8 cellular contexts compared by ENCODE assay signal in the genomic region with DNA sequence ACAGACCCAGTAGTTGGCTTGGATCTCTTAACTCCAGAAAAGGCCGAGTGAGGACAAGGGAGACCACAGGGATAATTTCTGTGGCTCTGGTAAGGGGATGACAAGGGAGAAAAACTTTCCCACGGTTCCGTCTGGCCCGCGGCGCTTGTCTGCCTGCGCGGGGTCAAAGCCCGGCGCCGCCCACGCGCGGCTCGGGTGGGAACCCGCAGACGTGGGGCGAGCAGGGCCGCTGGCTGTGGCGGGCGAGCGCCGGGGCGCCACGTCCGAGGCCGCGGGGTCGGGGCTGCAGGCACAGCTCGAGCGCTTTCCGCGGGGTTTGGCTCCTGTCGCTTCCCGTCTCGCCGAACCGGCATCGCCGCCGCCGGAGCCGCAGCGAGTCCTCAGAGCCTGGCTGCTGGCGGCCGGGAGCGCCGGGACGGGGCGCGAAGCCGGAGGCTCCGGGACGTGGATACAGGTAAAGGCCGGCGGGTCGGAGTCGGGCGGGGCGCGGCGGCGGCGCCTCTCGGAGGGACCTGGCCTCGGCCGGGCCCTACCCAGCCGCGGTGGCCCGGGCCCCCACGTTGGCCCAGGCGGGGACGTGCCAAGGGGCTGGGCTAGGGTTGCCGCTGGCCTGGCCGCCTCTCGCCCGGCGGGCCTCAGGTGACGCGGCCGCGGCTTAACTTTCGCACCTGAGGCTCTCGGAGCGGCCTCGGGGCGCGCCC. TPM values are rescaled to one million over a fixed set of nuclear protein-coding genes. Genes with fewer than 3 reads are reported as not detected.
DNase-seq lines count a peak whose midpoint lies in the region; ATAC-seq lines count a peak whose summit lies in the region.

A gene with protein sequence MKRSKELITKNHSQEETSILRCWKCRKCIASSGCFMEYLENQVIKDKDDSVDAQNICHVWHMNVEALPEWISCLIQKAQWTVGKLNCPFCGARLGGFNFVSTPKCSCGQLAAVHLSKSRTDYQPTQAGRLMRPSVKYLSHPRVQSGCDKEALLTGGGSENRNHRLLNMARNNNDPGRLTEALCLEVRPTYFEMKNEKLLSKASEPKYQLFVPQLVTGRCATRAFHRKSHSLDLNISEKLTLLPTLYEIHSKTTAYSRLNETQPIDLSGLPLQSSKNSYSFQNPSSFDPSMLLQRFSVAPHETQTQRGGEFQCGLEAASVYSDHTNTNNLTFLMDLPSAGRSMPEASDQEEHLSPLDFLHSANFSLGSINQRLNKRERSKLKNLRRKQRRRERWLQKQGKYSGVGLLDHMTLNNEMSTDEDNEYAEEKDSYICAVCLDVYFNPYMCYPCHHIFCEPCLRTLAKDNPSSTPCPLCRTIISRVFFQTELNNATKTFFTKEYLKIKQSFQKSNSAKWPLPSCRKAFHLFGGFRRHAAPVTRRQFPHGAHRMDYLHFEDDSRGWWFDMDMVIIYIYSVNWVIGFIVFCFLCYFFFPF (plus strand): TSS at position 344 of the 701 bp plus-strand sequence. CDS start 34,965 bp downstream, outside the sequence.

- H3K27ac ChIP-seq in trophoblast cell (ENCODE audit: low read depth, low read length): no peak within 1 kb of the TSS

- no peaks in the 10 kb centered on the region for H3K9me3 ChIP-seq in trophoblast cell (ENCODE audit: insufficient read depth, low read depth, low read length)

- H4K91ac ChIP-seq in trophoblast cell (ENCODE audit: low read depth, low read length): peak within 1 kb of the TSS; percentile 22

- H3K14ac ChIP-seq in trophoblast cell (ENCODE audit: low read length): peak within 1 kb of the TSS; percentile 21

- H3K36me3 ChIP-seq in trophoblast cell (ENCODE audit: control insufficient read depth in 1 of 2, insufficient read depth in 2 of 2, low read length in 2 of 2): no peaks in the 10 kb centered on the region

- peak within 1 kb of the TSS; percentile 95 for H2AFZ ChIP-seq in trophoblast cell (ENCODE audit: insufficient read depth, low read length, poor library complexity)

- H2BK12ac ChIP-seq in trophoblast cell (ENCODE audit: low read length): no peak within 1 kb of the TSS

- H3K4me1 ChIP-seq in trophoblast cell (ENCODE audit: control insufficient read depth in 1 of 2, insufficient read depth in 2 of 2, low read length in 2 of 2): no peaks in the 10 kb centered on the region

- H3K23ac ChIP-seq in trophoblast cell (ENCODE audit: low read length): no peak within 1 kb of the TSS

- H3K27me3 ChIP-seq in trophoblast cell (ENCODE audit: insufficient read depth, low read length): peaks cover 8% of the 10 kb centered on the region

- peak within 1 kb of the TSS; percentile 99 for H3K4me2 ChIP-seq in trophoblast cell (ENCODE audit: low read length)

- peak within 1 kb of the TSS; percentile 46 for H3K18ac ChIP-seq in trophoblast cell (ENCODE audit: low read length)

- intact Hi-C loops in left ventricle myocardium superior (cut with micrococcal nuclease): no loop called here

- H4K12ac ChIP-seq in trophoblast cell (ENCODE audit: low read depth, low read length): peak within 1 kb of the TSS; percentile 69

- peak; percentile 62 for DNase-seq in GM03348 (ENCODE audit: low spot score)
- DNase-seq in amniotic epithelial cell (ENCODE audit: low read depth): peak; percentile 35
- DNase-seq in left ventricle myocardium superior: peak; percentile 78
- peak; percentile 3 to 35 for DNase-seq in trophoblast cell
- DNase-seq in activated gamma-delta T cell treated with Interleukin-2 at 50 U/mL for 16 hours: no peak
- DNase-seq in NCI-H524 treated with DMSO at 0.1 percent for 48 hours (lab: John Stamatoyannopoulos, UW): no peak
- DNase-seq in SKM-1 (lab: John Stamatoyannopoulos, UW; ENCODE audit: unreplicated experiment): no peak

- peak within 1 kb of the TSS; percentile 1 for H2BK120ac ChIP-seq in trophoblast cell (ENCODE audit: insufficient read depth, low read length, poor library complexity)

- H3K4me3 ChIP-seq in trophoblast cell (ENCODE audit: low read depth, low read length): peak within 1 kb of the TSS; percentile 84

- peak within 1 kb of the TSS; percentile 87 for H4K8ac ChIP-seq in trophoblast cell (ENCODE audit: low read depth, low read length)

- H3K9ac ChIP-seq in trophoblast cell (ENCODE audit: low read length): peak within 1 kb of the TSS; percentile 77

- H2BK5ac ChIP-seq in trophoblast cell (ENCODE audit: low read depth, low read length, poor library complexity): no peak within 1 kb of the TSS

- no peak within 1 kb of the TSS for H3K4ac ChIP-seq in trophoblast cell (ENCODE audit: low read depth, low read length)

- H3K79me1 ChIP-seq in trophoblast cell (ENCODE audit: low read length): peaks cover 6% of the 10 kb centered on the region

- peaks cover 7% of the 10 kb centered on the region for H3K79me2 ChIP-seq in trophoblast cell (ENCODE audit: control insufficient read depth, insufficient read depth, low read length, poor library complexity)

- ATAC-seq in HG03354 (IDR thresholded peaks at IDR 0.05; ENCODE audit: poor library complexity, severe bottlenecking, unreplicated experiment): peak; percentile 57
- ATAC-seq in left ventricle myocardium superior: peak; percentile 95

- WGBS in trophoblast cell (ENCODE audit: extremely low coverage, insufficient coverage, insufficient read length): no CpG with 5 or more reads among the region's 88 CpGs

- no peak within 1 kb of the TSS for H2AK5ac ChIP-seq in trophoblast cell (ENCODE audit: low read length)

RNA-seq across cellular contexts. Expression of the gene that starts here (rescaled TPM):
- total RNA-seq in left ventricle myocardium superior: 12.5 TPM
- polyA plus RNA-seq in trophoblast cell (2013): 1.7 and 1.9 TPM in 2 replicates

Comparison
In these comparisons a context has a peak if more than half of its experiments do, and no peak if none do; other contexts are left out.
1. DNase-seq: peak in GM03348 (single experiment), amniotic epithelial cell (single experiment), left ventricle myocardium superior (single experiment) and trophoblast cell (2 of 2); none in activated gamma-delta T cell treated with Interleukin-2 at 50 U/mL for 16 hours (single experiment), NCI-H524 treated with DMSO at 0.1 percent for 48 hours (single experiment) and SKM-1 (single experiment).